Comparison of ENCODE assay signal across 8 cellular contexts in the genomic region with DNA sequence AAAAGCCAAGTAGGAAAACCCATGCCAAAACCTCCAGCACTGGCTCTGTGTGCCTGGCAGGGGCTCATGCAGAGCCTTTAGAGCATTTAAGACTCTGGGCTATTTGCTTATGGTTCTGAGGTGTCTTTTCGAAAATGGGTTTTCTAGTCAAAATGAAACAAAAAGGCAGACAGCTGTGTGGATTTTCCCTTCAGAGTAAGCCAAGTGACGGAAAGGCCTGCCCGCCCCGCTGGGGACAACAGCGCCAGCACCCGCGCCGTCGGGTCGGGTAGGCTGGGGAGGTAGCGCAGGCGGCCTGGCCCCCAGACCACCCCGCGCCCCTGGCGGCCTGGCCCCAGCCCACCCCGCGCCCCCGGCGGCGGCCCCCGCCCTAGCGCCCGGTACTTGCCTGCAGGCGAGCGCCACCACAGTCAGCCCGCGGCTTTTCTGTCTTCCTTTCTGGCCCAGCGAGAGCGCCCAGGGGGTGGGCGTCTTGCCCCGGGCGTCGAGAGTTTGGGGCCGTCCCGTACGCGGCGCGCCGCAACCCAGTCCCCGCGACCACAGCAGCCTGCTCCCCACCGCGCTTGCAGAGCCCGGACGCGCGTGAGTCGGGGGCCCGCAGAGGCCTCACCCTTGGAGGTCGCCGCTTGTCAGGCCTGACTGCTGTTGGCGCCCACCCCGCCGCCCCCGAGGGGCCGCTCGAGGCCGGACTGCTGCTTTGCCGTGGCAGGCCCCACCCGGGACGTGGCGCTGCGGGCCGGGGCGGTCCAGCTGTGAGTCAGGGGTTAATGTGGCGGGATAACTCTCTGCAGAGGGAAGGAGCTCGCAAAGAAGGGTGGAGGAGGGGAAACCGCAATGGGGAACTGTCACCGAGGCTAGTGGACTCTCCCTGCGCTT. TPM values are rescaled to one million over a fixed set of nuclear protein-coding genes. Genes with fewer than 3 reads are reported as not detected.
DNase-seq lines count a peak whose midpoint lies in the region; ATAC-seq, FAIRE-seq and TF ChIP-seq lines count a peak whose summit lies in the region.

A gene with protein sequence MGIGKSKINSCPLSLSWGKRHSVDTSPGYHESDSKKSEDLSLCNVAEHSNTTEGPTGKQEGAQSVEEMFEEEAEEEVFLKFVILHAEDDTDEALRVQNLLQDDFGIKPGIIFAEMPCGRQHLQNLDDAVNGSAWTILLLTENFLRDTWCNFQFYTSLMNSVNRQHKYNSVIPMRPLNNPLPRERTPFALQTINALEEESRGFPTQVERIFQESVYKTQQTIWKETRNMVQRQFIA (minus strand): TSS at position 771 of the 876 bp plus-strand sequence. CDS start 21,223 bp downstream, outside the sequence.

- H4K20me1 ChIP-seq in H9 (ENCODE audit: control insufficient read depth, insufficient read depth, insufficient read length) (no peaks in the 10 kb centered on the region), endothelial cell of umbilical vein (replicated peaks; ENCODE audit: control insufficient read depth, extremely low read depth, insufficient read depth, low read length) (no peaks in the 10 kb centered on the region)

- no peak within 1 kb of the TSS for H3K9ac ChIP-seq in H9 (ENCODE audit: extremely low read depth, insufficient read length, low read length)
- peak within 1 kb of the TSS; percentile 87 for H3K9ac ChIP-seq in endothelial cell of umbilical vein (replicated peaks; ENCODE audit: extremely low read depth, insufficient read depth, low read length)

- H2BK5ac ChIP-seq in H9 (ENCODE audit: insufficient read length, low read length), result no peak within 1 kb of the TSS

- no peak within 1 kb of the TSS for H4K91ac ChIP-seq in H9 (ENCODE audit: insufficient read length, low read depth, low read length)

- no peaks in the 10 kb centered on the region for H3K27me3 Mint-ChIP-seq in H9 (ENCODE audit: low read depth)

- H2BK12ac ChIP-seq in H9 (ENCODE audit: insufficient read length, low read depth, low read length), result no peak within 1 kb of the TSS

- no peak within 1 kb of the TSS for H2BK20ac ChIP-seq in H9 (ENCODE audit: low read depth, low read length, poor library complexity, severe bottlenecking)

- ATAC-seq in mucosa of descending colon, result peak; percentile 90

- no peak within 1 kb of the TSS for H3T11ph ChIP-seq in H9 (ENCODE audit: low read length)

- peak within 1 kb of the TSS; percentile 69 for H3K14ac ChIP-seq in H9 (ENCODE audit: insufficient read depth, low read length)

- dilution Hi-C loops in endothelial cell of umbilical vein (cut with MboI; ENCODE audit: extremely low pct_ligation_motif_present, low sequenced_read_pairs), result no loop called here

- H3K9me3 ChIP-seq in H9 (ENCODE audit: control insufficient read depth, low read depth, low read length) (no peaks in the 10 kb centered on the region), endothelial cell of umbilical vein (replicated peaks; ENCODE audit: control insufficient read depth, insufficient read depth, low read length) (no peaks in the 10 kb centered on the region), mucosa of descending colon (no peaks in the 10 kb centered on the region)

- no peaks in the 10 kb centered on the region for H3K79me1 ChIP-seq in H9 (ENCODE audit: insufficient read depth, low read depth, low read length, poor library complexity, severe bottlenecking)

- H3K23me2 ChIP-seq in H9 (ENCODE audit: insufficient read length, low read depth, low read length, poor library complexity, severe bottlenecking), result peaks cover 10% of the 10 kb centered on the region

- H3K4me2 ChIP-seq in H9 (ENCODE audit: insufficient read depth, insufficient read length, low read length) (peak within 1 kb of the TSS; percentile 37), endothelial cell of umbilical vein (ENCODE audit: insufficient read depth, low read length) (peak within 1 kb of the TSS; percentile 95)

- H3K36me3 ChIP-seq in endothelial cell of umbilical vein (ENCODE audit: control insufficient read depth in 2 of 2, extremely low read depth in 1 of 2, insufficient read depth in 2 of 2, low read length in 2 of 2) (no peaks in the 10 kb centered on the region), mucosa of descending colon (ENCODE audit: low read depth) (no peaks in the 10 kb centered on the region)

- peaks cover 21 to 24% of the 10 kb centered on the region in 2 experiments for H3K4me1 Mint-ChIP-seq in H9

- H3K4me3 Mint-ChIP-seq in H9, result peak within 1 kb of the TSS; percentile 46 to 69

- CTCF ChIA-PET in endothelial cell of umbilical vein (lab: Charles Lee), result interaction anchor here (0.9 to 1.8 kb wide), 4 partner anchors 11 to 293 kb away, joined by 3 to 7 read pairs (median 6); no protein-coding TSS in a partner anchor

- no peak within 1 kb of the TSS for H2BK15ac ChIP-seq in H9 (ENCODE audit: low read depth, low read length)

- no peak within 1 kb of the TSS; a peak in 1 of 7 replicates for H3K27ac Mint-ChIP-seq in H9

- no peak within 1 kb of the TSS for H3K18ac ChIP-seq in H9 (ENCODE audit: insufficient read length, low read depth, low read length)

- no peak within 1 kb of the TSS for H4K8ac ChIP-seq in H9 (replicated peaks; ENCODE audit: insufficient read length, low read depth, low read length)

- H2AFZ ChIP-seq in H9 (ENCODE audit: low read length), result peak within 1 kb of the TSS; percentile 32
- H2AFZ ChIP-seq in endothelial cell of umbilical vein (ENCODE audit: low read depth, low read length), result peak within 1 kb of the TSS; percentile 79

- TF ChIP-seq POLR2A in GM12891 (IDR thresholded peaks at IDR 0.05; ENCODE audit: low read depth, low read length) (peak; percentile 61; the same call in 1 of the 2 replicates), endothelial cell of umbilical vein (IDR thresholded peaks at IDR 0.05; ENCODE audit: low read depth, low read length) (peak; percentile 34)

- FAIRE-seq in GM12891 (lab: Jason Lieb, UNC) (peak; percentile 88), endothelial cell of umbilical vein (lab: Jason Lieb, UNC) (no peak)

- no peak within 1 kb of the TSS for H3K56ac ChIP-seq in H9 (ENCODE audit: insufficient read length, low read depth, low read length)

- H3K36me3 Mint-ChIP-seq in H9 (ENCODE audit: insufficient read depth in 1 of 3, low read depth in 3 of 3), result peaks cover 0 to 6% (median 2%) of the 10 kb centered on the region in 3 experiments; a peak in 2 of 7 replicates

- no CpG with 5 or more reads among the region's 71 CpGs for WGBS in H9 (ENCODE audit: extremely low coverage, insufficient read length, low lambda C conversion rate)

- H3K23ac ChIP-seq in H9 (ENCODE audit: insufficient read length, low read depth, low read length), result no peak within 1 kb of the TSS

- no peak within 1 kb of the TSS for H2AK5ac ChIP-seq in H9 (ENCODE audit: insufficient read length, low read length)

- H3K4me3 ChIP-seq in endothelial cell of umbilical vein (replicated peaks in 1 of 3; ENCODE audit: insufficient read depth in 1 of 3, low read depth in 1 of 3, low read length in 3 of 3) (peak within 1 kb of the TSS; percentile 55 to 88 (median 65)), mucosa of descending colon (peak within 1 kb of the TSS; percentile 50)

- H4K5ac ChIP-seq in H9 (ENCODE audit: insufficient read length, low read depth, low read length), result no peak within 1 kb of the TSS

- H3K4ac ChIP-seq in H9 (ENCODE audit: low read depth, low read length), result no peak within 1 kb of the TSS

- TF ChIP-seq CTCF in H9 (conservative IDR thresholded peaks at IDR 0.05) (peak; percentile 44; the same call in 2 of the 3 replicates), endothelial cell of umbilical vein (IDR thresholded peaks at IDR 0.05; ENCODE audit: extremely low read depth in 1 of 2, insufficient read depth in 1 of 2, low read depth in 1 of 2, low read length in 2 of 2) (peak in 1 of 2 donors; percentile 37), mucosa of descending colon (IDR thresholded peaks at IDR 0.05) (no peak)

- H3K27ac ChIP-seq in H9 (ENCODE audit: insufficient read length, low read depth, low read length), result no peak within 1 kb of the TSS
- peak within 1 kb of the TSS; percentile 67 for H3K27ac ChIP-seq in endothelial cell of umbilical vein (ENCODE audit: insufficient read depth, low read depth, low read length)

- H3K79me2 ChIP-seq in H9 (ENCODE audit: insufficient read depth, low read length), result no peaks in the 10 kb centered on the region
- no peaks in the 10 kb centered on the region for H3K79me2 ChIP-seq in endothelial cell of umbilical vein (ENCODE audit: control insufficient read depth, insufficient read depth, low read length)

- POLR2A ChIA-PET in endothelial cell of umbilical vein (lab: Charles Lee), result interaction anchor here (0.7 kb wide), 2 partner anchors 38 to 47 kb away, joined by 3 read pairs; no protein-coding TSS in a partner anchor

- H3K27me3 ChIP-seq in H9 (ENCODE audit: insufficient read depth, low read length) (no peaks in the 10 kb centered on the region), endothelial cell of umbilical vein (ENCODE audit: control insufficient read depth in 2 of 2, insufficient read depth in 2 of 2, low read length in 2 of 2) (no peaks in the 10 kb centered on the region)

- no peak within 1 kb of the TSS for H2BK120ac ChIP-seq in H9 (ENCODE audit: low read depth, low read length, poor library complexity, severe bottlenecking)

- BruUV-seq in endothelial cell of umbilical vein (replicated peaks; lab: Mats Ljungman, UMichigan), result no TSS peak

- no peaks in the 10 kb centered on the region for H3K9me3 Mint-ChIP-seq in H9

- H3K4me1 ChIP-seq in H9 (ENCODE audit: insufficient read depth, low read length), result peaks cover 2% of the 10 kb centered on the region; the same call in 1 of the 2 replicates
- H3K4me1 ChIP-seq in endothelial cell of umbilical vein (ENCODE audit: control insufficient read depth, extremely low read depth, insufficient read depth, low read length), result peaks cover 16% of the 10 kb centered on the region
- peaks cover 7% of the 10 kb centered on the region for H3K4me1 ChIP-seq in mucosa of descending colon (ENCODE audit: low read depth)

- intact Hi-C loops in endothelial cell of umbilical vein (cut with micrococcal nuclease) (loop anchor here (1.0 to 2.0 kb wide), 2 partner anchors 8 to 23 kb away; no protein-coding TSS in a partner anchor), mucosa of descending colon (cut with DNase I, micrococcal nuclease) (no loop called here)

- peak; percentile 43 for DNase-seq in GM12891 (ENCODE audit: insufficient read length, low spot score)
- DNase-seq in H9, result peak; percentile 67
- peak; percentile 83 for DNase-seq in MV-4-11 (lab: John Stamatoyannopoulos, UW)
- DNase-seq in activated CD8-positive, alpha-beta memory T cell treated with anti-CD3 and anti-CD28 coated beads for 48 hours (ENCODE audit: low read depth in 2 of 3, low spot score in 2 of 3), result peak; percentile 28 to 53 (median 49)
- DNase-seq in endothelial cell of umbilical vein (ENCODE audit: low read depth, low spot score), result peak; percentile 57
- peak; percentile 69 to 80 (median 73) for DNase-seq in mucosa of descending colon
- DNase-seq in stimulated activated CD8-positive, alpha-beta memory T cell treated with anti-CD3 and anti-CD28 coated beads, Interleukin-7, amount 100 ng/mL, for 4 hours (ENCODE audit: low read depth in 2 of 2), result peak; percentile 8 to 40
- DNase-seq in OCI-M2 (lab: John Stamatoyannopoulos, UW; ENCODE audit: unreplicated experiment), result no peak

- H3K9me1 ChIP-seq in endothelial cell of umbilical vein (replicated peaks; ENCODE audit: control insufficient read depth, extremely low read depth, insufficient read depth, low read length), result no peaks in the 10 kb centered on the region

RNA-seq across cellular contexts. Expression of the gene that starts here (rescaled TPM):
- 4.2 TPM for polyA plus RNA-seq in GM12891 (2012; ENCODE audit: low read depth, missing spikeins)
- total RNA-seq in H9 (2021), result 0.24 and 0.33 TPM in 2 replicates
- 3.2 and 3.5 TPM in 2 replicates for total RNA-seq in endothelial cell of umbilical vein
- 0.10 and 0.18 TPM in 2 replicates for polyA plus RNA-seq in endothelial cell of umbilical vein
- 0.06 and 0.30 TPM in 2 replicates for polyA plus RNA-seq in endothelial cell of umbilical vein (2011; cell fraction: cytosol; rRNA removed)
- polyA plus RNA-seq in endothelial cell of umbilical vein (2011; cell fraction: nucleus; rRNA removed), result 0.11 and 0.22 TPM in 2 replicates
- 1.3 and 2.5 TPM in 2 replicates for polyA plus RNA-seq in endothelial cell of umbilical vein (2012)
- polyA minus RNA-seq in endothelial cell of umbilical vein, result 0.13 TPM in 1 of 2 replicates, not detected in the other
- polyA minus RNA-seq in endothelial cell of umbilical vein (2011; cell fraction: cytosol; rRNA and poly(A)+ RNA removed), result not detected
- polyA minus RNA-seq in endothelial cell of umbilical vein (2011; cell fraction: nucleus; rRNA and poly(A)+ RNA removed), result 0.63 and 0.77 TPM in 2 replicates
- total RNA-seq in mucosa of descending colon, result 1 to 10 TPM; 1.9 to 4.3 (median 3.5) TPM

Comparison
In these comparisons a context has a peak if more than half of its experiments do, and no peak if none do; other contexts are left out.
1. Peak in DNase-seq and H3K4me2 ChIP-seq in H9; RNA of the gene not detected or under 1 TPM.